7 cellular contexts compared by ENCODE assay signal in the genomic region with DNA sequence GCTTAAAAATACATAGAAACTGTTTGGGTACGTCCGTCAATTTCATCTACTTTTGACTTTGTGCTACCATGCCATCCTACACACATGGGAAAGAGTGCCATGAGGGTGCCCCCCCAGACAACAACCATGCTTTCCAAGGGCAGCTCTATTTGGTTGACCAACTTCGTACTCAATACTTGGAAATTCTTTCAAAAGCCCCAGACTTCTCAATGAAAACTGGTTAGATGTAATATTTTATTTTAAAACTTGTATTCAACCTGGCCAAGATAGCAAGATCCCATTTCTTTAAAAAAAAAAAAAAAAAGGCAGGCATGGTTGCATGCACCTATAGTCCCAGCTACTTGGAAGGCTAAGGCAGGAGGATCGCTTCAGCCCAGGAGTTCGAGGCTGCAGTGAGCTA.
"Had no signal": no experiment of that assay in that cellular context is flagged by ENCODE, and none has a peak within 500 bp of the region (broad histone marks: within the 10 kb centered on the region; RNA-seq: fewer than 3 reads in every experiment).

No MANE protein-coding gene starts in this region.

- H3K27ac ChIP-seq: GM23248 had no signal

- H3K9me3 ChIP-seq: HAP-1 had no signal

- DNase-seq: GM23248, GOT3, H7, KG1 had no signal

- H3K4me3 ChIP-seq: GM23248, HAP-1 had no signal

- ATAC-seq: HCT116 had no signal

- FAIRE-seq: HTR-8/SVneo had no signal
